In genomic region chr22:23070418-23071162, GRCh38 we compare ENCODE assay signal across 8 cellular contexts. TPM values are rescaled to one million over a fixed set of nuclear protein-coding genes. Genes with fewer than 3 reads are reported as not detected.
A peak's percentile ranks its signal among the peaks of the same experiment; 100 is the strongest.
DNase-seq lines count a peak whose midpoint lies in the region; ATAC-seq and TF ChIP-seq lines count a peak whose summit lies in the region.

GNAZ (plus strand) TSS chr22:23070519; CDS start chr22:23095696, 25,177 bp downstream.

- H3K27me3 Mint-ChIP-seq in neural progenitor cell (ENCODE audit: insufficient read depth, low read depth), result peaks cover 4% of the 10 kb centered on the region

- peak within 1 kb of the TSS; percentile 91 for H3K4me3 ChIP-seq in HUES6 (ENCODE audit: low read depth, low read length)
- H3K4me3 ChIP-seq in foreskin fibroblast (ENCODE audit: low read depth in 1 of 2, low read length in 2 of 2), result peak within 1 kb of the TSS; percentile 59 to 62
- peak within 1 kb of the TSS; percentile 95 for H3K4me3 ChIP-seq in neural progenitor cell

- peaks cover 3% of the 10 kb centered on the region for H3F3A ChIP-seq in neural progenitor cell (ENCODE audit: low read depth)

- H3K36me3 ChIP-seq in HUES6 (ENCODE audit: control insufficient read depth, insufficient read depth, low read length) (no peaks in the 10 kb centered on the region), neural progenitor cell (no peaks in the 10 kb centered on the region)

- H3K27me3 ChIP-seq in HUES6 (ENCODE audit: control insufficient read depth, insufficient read depth, low read length) (peaks cover 54% of the 10 kb centered on the region), neural progenitor cell (peaks cover 32% of the 10 kb centered on the region)

- DNase-seq in activated gamma-delta T cell (lab: John Stamatoyannopoulos, UW) (peak; percentile 50), activated gamma-delta T cell treated with Interleukin-2 at 50 U/mL for 16 hours (no peak), foreskin fibroblast (peak in 1 of 2 donors; percentile 24), neural progenitor cell (ENCODE audit: low spot score) (peak; percentile 82), DMS79 treated with DMSO at 0.1 percent for 48 hours (lab: John Stamatoyannopoulos, UW) (no peak)
- DNase-seq in activated CD8-positive, alpha-beta memory T cell treated with anti-CD3 and anti-CD28 coated beads, Interleukin-2, amount 50 U/mL, for 48 hours, result peak; percentile 64

- peak within 1 kb of the TSS; percentile 95 for H3K27ac Mint-ChIP-seq in neural progenitor cell

- H3K4me2 ChIP-seq in neural progenitor cell, result peak within 1 kb of the TSS; percentile 96

- H3K79me2 ChIP-seq in neural progenitor cell (ENCODE audit: low read depth), result peaks cover 24% of the 10 kb centered on the region

- peak within 1 kb of the TSS; percentile 48 for H3K9ac ChIP-seq in HUES6 (ENCODE audit: low read length)
- peak within 1 kb of the TSS; percentile 7 for H3K9ac ChIP-seq in neural progenitor cell

- peaks cover 31% of the 10 kb centered on the region for H3K4me1 Mint-ChIP-seq in neural progenitor cell

- peaks cover 39% of the 10 kb centered on the region for H4K20me1 ChIP-seq in neural progenitor cell (ENCODE audit: low read depth)

- H3K9me3 Mint-ChIP-seq in neural progenitor cell, result peaks cover 2% of the 10 kb centered on the region

- H3K27ac ChIP-seq in HUES6 (ENCODE audit: low read depth, low read length), result no peak within 1 kb of the TSS
- H3K27ac ChIP-seq in neural progenitor cell, result no peak within 1 kb of the TSS

- peak within 1 kb of the TSS; percentile 95 for H3K4me3 Mint-ChIP-seq in neural progenitor cell

- H3K9me3 ChIP-seq in HUES6 (ENCODE audit: control insufficient read depth, insufficient read depth, low read depth, low read length) (no peaks in the 10 kb centered on the region), neural progenitor cell (ENCODE audit: low read depth) (no peaks in the 10 kb centered on the region)

- H3K4me1 ChIP-seq in HUES6 (ENCODE audit: control insufficient read depth, insufficient read depth, low read length) (peaks cover 23% of the 10 kb centered on the region), neural progenitor cell (peaks cover 7% of the 10 kb centered on the region)

- ATAC-seq in HG02973 (IDR thresholded peaks at IDR 0.05; ENCODE audit: unreplicated experiment), result no peak

- TF ChIP-seq CTCF in foreskin fibroblast (IDR thresholded peaks at IDR 0.05; ENCODE audit: low read depth, low read length) (no peak), neural progenitor cell (IDR thresholded peaks at IDR 0.05) (peak; percentile 9)

- H3K36me3 Mint-ChIP-seq in neural progenitor cell, result peaks cover 13% of the 10 kb centered on the region

- H2AFZ ChIP-seq in neural progenitor cell (replicated peaks), result peak within 1 kb of the TSS; percentile 97

RNA-seq across cellular contexts. Expression of gene GNAZ, which starts in this region (rescaled TPM):
- total RNA-seq in neural progenitor cell (ENCODE audit: low replicate concordance), result 16.5 and 31.3 TPM in 2 replicates

Comparison
In these comparisons a context has a peak if more than half of its experiments do, and no peak if none do; other contexts are left out.
1. DNase-seq: peak in activated gamma-delta T cell (single experiment), activated CD8-positive, alpha-beta memory T cell treated with anti-CD3 and anti-CD28 coated beads, Interleukin-2, amount 50 U/mL, for 48 hours (single experiment) and neural progenitor cell (single experiment); none in activated gamma-delta T cell treated with Interleukin-2 at 50 U/mL for 16 hours (single experiment) and DMS79 treated with DMSO at 0.1 percent for 48 hours (single experiment).
2. Peak in every context shown above with its lines, with median percentiles within 50 percentile points of each other: H3K4me3 ChIP-seq.